In genomic region chr11:62646825-62647608, GRCh38 we compare ENCODE assay signal across 1 cellular context.
A peak's percentile ranks its signal among the peaks of the same experiment; 100 is the strongest.
TF ChIP-seq lines count a peak whose summit lies in the region.

No MANE protein-coding gene starts in this region.

TF ChIP-seq in HepG2, 621 proteins besides CTCF, POLR2A, EP300 and RAD21:
- peak; percentile 87 for TF ChIP-seq AGO2 (optimal IDR thresholded peaks at IDR 0.05; ENCODE audit: low read depth, low read length)
- no peak; the same call in 1 of the 2 replicates for TF ChIP-seq ZNF891 (CRISPR knock-in tag; IDR thresholded peaks at IDR 0.05)
- 0 out of 2 replicates have a peak, but pooled peaks have one; percentile 5 for TF ChIP-seq ZNF234 (CRISPR knock-in tag; conservative IDR thresholded peaks at IDR 0.05)
- TF ChIP-seq BATF2 (CRISPR knock-in tag; IDR thresholded peaks at IDR 0.05): 0 out of 2 replicates have a peak, but pooled peaks have one; percentile 34
- TF ChIP-seq NONO (IDR thresholded peaks at IDR 0.05): no peak
- 0 out of 2 replicates have a peak, but pooled peaks have one; percentile 10 for TF ChIP-seq NONO (CRISPR knock-in tag; conservative IDR thresholded peaks at IDR 0.05)
- TF ChIP-seq TBL1XR1 (IDR thresholded peaks at IDR 0.05; ENCODE audit: borderline replicate concordance, low read length, partially characterized antibody): no peak
- no peak for TF ChIP-seq ZNF296 (CRISPR knock-in tag; conservative IDR thresholded peaks at IDR 0.05)
- peak; percentile 1; the same call in 1 of the 2 replicates for TF ChIP-seq PITX1 (CRISPR knock-in tag; IDR thresholded peaks at IDR 0.05)
- TF ChIP-seq AGO1 (IDR thresholded peaks at IDR 0.05; ENCODE audit: low read depth, low read length, poor library complexity, severe bottlenecking): peak; percentile 3
- no peak for TF ChIP-seq ZNF724P (CRISPR knock-in tag; IDR thresholded peaks at IDR 0.05; ENCODE audit: borderline replicate concordance)
- TF ChIP-seq RBFOX2 (IDR thresholded peaks at IDR 0.05; ENCODE audit: low read depth, low read length): peak; percentile 54; the same call in 1 of the 2 replicates
- no peak for TF ChIP-seq TMF1 (CRISPR knock-in tag; IDR thresholded peaks at IDR 0.05; ENCODE audit: low read depth)
- TF ChIP-seq HOXA5 (CRISPR knock-in tag; IDR thresholded peaks at IDR 0.05): no peak
- TF ChIP-seq NR2F1 (CRISPR knock-in tag; IDR thresholded peaks at IDR 0.05): no peak
- peak; percentile 59 for TF ChIP-seq ZC3H13 (CRISPR knock-in tag; IDR thresholded peaks at IDR 0.05)
- TF ChIP-seq TFE3 (CRISPR knock-in tag; IDR thresholded peaks at IDR 0.05): no peak
- 0 out of 2 replicates have a peak, but pooled peaks have one; percentile 3 for TF ChIP-seq IRX3 (CRISPR knock-in tag; IDR thresholded peaks at IDR 0.05; ENCODE audit: borderline replicate concordance, low read depth)
- no peak for TF ChIP-seq ZFP41 (CRISPR knock-in tag; IDR thresholded peaks at IDR 0.05; ENCODE audit: borderline replicate concordance)
- TF ChIP-seq IRF2 (CRISPR knock-in tag; IDR thresholded peaks at IDR 0.05): 0 out of 2 replicates have a peak, but pooled peaks have one; percentile 14
